ENCODE assay signal across 10 cellular contexts in the genomic region with DNA sequence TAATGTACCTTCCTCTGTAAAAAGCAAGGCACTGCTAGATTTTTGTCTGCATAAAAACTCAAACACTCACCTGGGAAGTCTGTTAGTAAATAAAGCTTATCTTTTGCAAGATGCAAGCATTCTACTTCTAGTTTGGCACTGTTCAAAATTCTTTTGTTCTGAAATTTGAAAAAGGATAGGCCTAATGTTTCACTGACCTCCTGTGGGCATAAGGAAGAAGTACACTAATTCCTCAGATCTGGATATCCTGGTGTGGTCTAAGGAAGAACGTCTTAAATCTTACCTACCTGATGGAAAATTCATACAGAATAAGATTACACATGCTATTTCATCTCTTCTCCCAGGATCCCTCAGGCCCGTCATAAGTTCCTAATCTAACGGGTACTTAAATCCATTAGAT.
DNase-seq lines count a peak whose midpoint lies in the region; ATAC-seq and TF ChIP-seq lines count a peak whose summit lies in the region.
"Had no signal": no experiment of that assay in that cellular context is flagged by ENCODE, and none has a peak within 500 bp of the region (broad histone marks: within the 10 kb centered on the region; RNA-seq: fewer than 3 reads in every experiment).

No MANE protein-coding gene starts in this region.

- H3K9me3 Mint-ChIP-seq in progenitor cell of endocrine pancreas (ENCODE audit: low read depth), result peaks cover 3% of the 10 kb centered on the region
- H3K9me3 Mint-ChIP-seq in natural killer cell treated with Interleukin-12 subunit alpha and Interleukin-12 subunit beta and Interleukin-15 and Interleukin-18, amount 100 ng/mL, for 72 hours, result peaks cover 2% of the 10 kb centered on the region
- no peaks in the 10 kb centered on the region for H3K9me3 Mint-ChIP-seq in activated CD4-positive, alpha-beta T cell treated with anti-CD3 and anti-CD28 coated beads for 36 hours (ENCODE audit: low read depth)

- H3K4me3 ChIP-seq in epithelial cell of proximal tubule (ENCODE audit: low read depth, low read length), result no peak overlapping the region

- intact Hi-C loops in activated CD4-positive, alpha-beta T cell treated with anti-CD3 and anti-CD28 coated beads for 36 hours (cut with DNase I, micrococcal nuclease), result no loop called here

- DNase-seq in NCI-H1092 treated with DMSO at 0.1 percent for 48 hours (lab: John Stamatoyannopoulos, UW) (peak; percentile 11), NCI-H1092 (lab: John Stamatoyannopoulos, UW) (no peak), NCI-H82 treated with DMSO at 0.1 percent for 48 hours (lab: John Stamatoyannopoulos, UW; ENCODE audit: unreplicated experiment) (peak; percentile 26), epithelial cell of proximal tubule (ENCODE audit: low read depth) (no peak), progenitor cell of endocrine pancreas (ENCODE audit: low spot score, unreplicated experiment) (no peak)
- DNase-seq in natural killer cell treated with Interleukin-12 subunit alpha and Interleukin-12 subunit beta and Interleukin-15 and Interleukin-18, amount 100 ng/mL, for 72 hours (ENCODE audit: low spot score), result no peak
- DNase-seq in activated CD4-positive, alpha-beta T cell treated with anti-CD3 and anti-CD28 coated beads for 36 hours, result no peak
- DNase-seq in activated CD8-positive, alpha-beta memory T cell treated with anti-CD3 and anti-CD28 coated beads for 24 hours, result no peak
- DNase-seq: activated CD4-positive, CD25-positive, alpha-beta regulatory T cell treated with anti-CD3 and anti-CD28 coated beads, Interleukin-2, amount 50 U/mL, for 72 hours; central memory CD4-positive, alpha-beta T cell had no signal

- peaks cover 13% of the 10 kb centered on the region for H3K4me1 Mint-ChIP-seq in progenitor cell of endocrine pancreas (ENCODE audit: low read depth)
- H3K4me1 Mint-ChIP-seq in natural killer cell treated with Interleukin-12 subunit alpha and Interleukin-12 subunit beta and Interleukin-15 and Interleukin-18, amount 100 ng/mL, for 72 hours (ENCODE audit: low read depth in 2 of 2), result no peaks in the 10 kb centered on the region
- H3K4me1 Mint-ChIP-seq in activated CD4-positive, alpha-beta T cell treated with anti-CD3 and anti-CD28 coated beads for 36 hours, result no peaks in the 10 kb centered on the region

- CTCF ChIA-PET in activated CD4-positive, alpha-beta T cell treated with anti-CD3 and anti-CD28 coated beads for 36 hours (lab: Charles Lee), result interaction anchor here (1.8 kb wide), 1 partner anchor 23 kb away, joined by 7 read pairs; no protein-coding TSS in a partner anchor

- H3K4me3 Mint-ChIP-seq in progenitor cell of endocrine pancreas (ENCODE audit: low read depth), result no peak overlapping the region
- no peak overlapping the region for H3K4me3 Mint-ChIP-seq in natural killer cell treated with Interleukin-12 subunit alpha and Interleukin-12 subunit beta and Interleukin-15 and Interleukin-18, amount 100 ng/mL, for 72 hours
- H3K4me3 Mint-ChIP-seq in activated CD4-positive, alpha-beta T cell treated with anti-CD3 and anti-CD28 coated beads for 36 hours, result no peak overlapping the region

- no peak for ATAC-seq in natural killer cell treated with Interleukin-12 subunit alpha and Interleukin-12 subunit beta and Interleukin-15 and Interleukin-18, amount 100 ng/mL, for 72 hours
- no peak for ATAC-seq in activated CD4-positive, alpha-beta T cell treated with anti-CD3 and anti-CD28 coated beads for 36 hours

- no peaks in the 10 kb centered on the region for H3K36me3 Mint-ChIP-seq in progenitor cell of endocrine pancreas (ENCODE audit: insufficient read depth)
- H3K36me3 Mint-ChIP-seq in natural killer cell treated with Interleukin-12 subunit alpha and Interleukin-12 subunit beta and Interleukin-15 and Interleukin-18, amount 100 ng/mL, for 72 hours, result peaks cover 6% of the 10 kb centered on the region
- H3K36me3 Mint-ChIP-seq in activated CD4-positive, alpha-beta T cell treated with anti-CD3 and anti-CD28 coated beads for 36 hours (ENCODE audit: low read depth), result no peaks in the 10 kb centered on the region

- TF ChIP-seq CTCF in epithelial cell of proximal tubule (conservative IDR thresholded peaks at IDR 0.05; ENCODE audit: low read depth, low read length), result peak; percentile 67
- TF ChIP-seq CTCF in progenitor cell of endocrine pancreas (IDR thresholded peaks at IDR 0.05; ENCODE audit: unreplicated experiment), result peak; percentile 61

- no peak overlapping the region for H3K27ac Mint-ChIP-seq in progenitor cell of endocrine pancreas
- no peak overlapping the region for H3K27ac Mint-ChIP-seq in natural killer cell treated with Interleukin-12 subunit alpha and Interleukin-12 subunit beta and Interleukin-15 and Interleukin-18, amount 100 ng/mL, for 72 hours
- H3K27ac Mint-ChIP-seq in activated CD4-positive, alpha-beta T cell treated with anti-CD3 and anti-CD28 coated beads for 36 hours, result no peak overlapping the region

- POLR2A ChIA-PET in activated CD4-positive, alpha-beta T cell treated with anti-CD3 and anti-CD28 coated beads for 36 hours (lab: Charles Lee), result no interaction called here

- peaks cover 8% of the 10 kb centered on the region for H3K27me3 Mint-ChIP-seq in progenitor cell of endocrine pancreas
- H3K27me3 Mint-ChIP-seq in natural killer cell treated with Interleukin-12 subunit alpha and Interleukin-12 subunit beta and Interleukin-15 and Interleukin-18, amount 100 ng/mL, for 72 hours, result peaks cover 0 to 23% of the 10 kb centered on the region in 2 donors
- peaks cover 5% of the 10 kb centered on the region for H3K27me3 Mint-ChIP-seq in activated CD4-positive, alpha-beta T cell treated with anti-CD3 and anti-CD28 coated beads for 36 hours

Comparison
In these comparisons a context has a peak if more than half of its experiments do, and no peak if none do; other contexts are left out.
1. DNase-seq: peak in NCI-H1092 treated with DMSO at 0.1 percent for 48 hours (single experiment) and NCI-H82 treated with DMSO at 0.1 percent for 48 hours (single experiment); none in NCI-H1092 (single experiment), epithelial cell of proximal tubule (single experiment), progenitor cell of endocrine pancreas (single experiment), natural killer cell treated with Interleukin-12 subunit alpha and Interleukin-12 subunit beta and Interleukin-15 and Interleukin-18, amount 100 ng/mL, for 72 hours (single experiment), activated CD4-positive, alpha-beta T cell treated with anti-CD3 and anti-CD28 coated beads for 36 hours (single experiment) and activated CD8-positive, alpha-beta memory T cell treated with anti-CD3 and anti-CD28 coated beads for 24 hours (single experiment).